ENCODE assay signal across 36 cellular contexts in the genomic region with DNA sequence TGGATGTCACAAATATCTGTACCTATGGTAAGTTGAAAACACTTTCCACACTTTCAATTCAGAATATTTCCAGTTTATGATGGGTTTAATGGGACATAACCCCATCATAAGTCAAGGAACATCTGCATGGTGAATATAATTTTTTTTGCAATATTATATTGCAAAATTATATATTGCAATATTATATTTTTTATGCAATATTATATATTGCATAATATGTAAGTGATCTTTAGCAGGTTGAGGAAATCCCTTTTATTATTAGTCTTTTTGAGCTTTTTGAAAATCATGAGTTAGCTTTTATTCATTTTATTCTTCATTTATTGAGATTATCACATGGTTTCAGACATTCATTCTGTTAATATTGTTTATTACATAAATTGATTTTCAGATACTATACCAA.
DNase-seq lines count a peak whose midpoint lies in the region; ATAC-seq, FAIRE-seq and TF ChIP-seq lines count a peak whose summit lies in the region.
"Had no signal": no experiment of that assay in that cellular context is flagged by ENCODE, and none has a peak within 500 bp of the region (broad histone marks: within the 10 kb centered on the region; RNA-seq: fewer than 3 reads in every experiment).

No MANE protein-coding gene starts in this region.

- H3K4me1 Mint-ChIP-seq in activated T-cell treated with anti-CD3 and anti-CD28 coated beads, Interleukin-2, amount 50 U/mL, for 72 hours (ENCODE audit: low read depth) = no peaks in the 10 kb centered on the region
- H3K4me1 Mint-ChIP-seq: B cell; CD14-positive monocyte; CD4-positive, alpha-beta memory T cell; CD4-positive, CD25-positive, alpha-beta regulatory T cell; CD8-positive, alpha-beta memory T cell had no signal

- DNase-seq in HCT116 (ENCODE audit: low read depth, low spot score) (no peak), K562 (ENCODE audit: extremely low read depth in 1 of 4, low spot score in 3 of 4) (no peak), kidney (no peak), OCI-M1 (lab: John Stamatoyannopoulos, UW) (no peak), NCI-H1417 (lab: John Stamatoyannopoulos, UW) (no peak)
- DNase-seq in activated T-cell treated with anti-CD3 and anti-CD28 coated beads, Interleukin-2, amount 50 U/mL, for 72 hours = no peak
- no peak for DNase-seq in stimulated activated CD4-positive, alpha-beta T cell treated with anti-CD3 and anti-CD28 coated beads, Interleukin-4, amount 100 ng/mL, for 1 hour
- DNase-seq: 8988T; ACHN; AML-193; BE2C; C1 segment of cervical spinal cord; Caco-2; Calu3; CD4-positive, alpha-beta memory T cell; CD4-positive, alpha-beta T cell; CD4-positive, CD25-positive, alpha-beta regulatory T cell; CD8-positive, alpha-beta memory T cell; CD8-positive, alpha-beta T cell; COR-L47; DMS 273 treated with DMSO at 0.1 percent for 48 hours; DMS153; DMS53; DMS79; DMS79 treated with DMSO at 0.1 percent for 48 hours; DND-41; EL had no signal

- H3K9me1 ChIP-seq in K562 (ENCODE audit: control insufficient read depth, insufficient read depth, low read length) = no peaks in the 10 kb centered on the region

- in situ Hi-C loops in K562 (cut with MboI) = no loop called here

- H3K27ac Mint-ChIP-seq in activated T-cell treated with anti-CD3 and anti-CD28 coated beads, Interleukin-2, amount 50 U/mL, for 72 hours = no peak overlapping the region
- H3K27ac Mint-ChIP-seq: B cell; CD14-positive monocyte; CD4-positive, alpha-beta memory T cell; CD4-positive, alpha-beta T cell; CD4-positive, CD25-positive, alpha-beta regulatory T cell; CD8-positive, alpha-beta memory T cell; CD8-positive, alpha-beta T cell had no signal

- no peaks in the 10 kb centered on the region for H3K36me3 ChIP-seq in HCT116 (ENCODE audit: control insufficient read depth in 1 of 2, insufficient read depth in 2 of 2, low read length in 2 of 2)
- no peaks in the 10 kb centered on the region for H3K36me3 ChIP-seq in K562 (ENCODE audit: control insufficient read depth, insufficient read depth, low read length)
- H3K36me3 ChIP-seq in kidney (ENCODE audit: control insufficient read depth in 1 of 2, insufficient read depth in 2 of 2, low read length in 2 of 2) = no peaks in the 10 kb centered on the region
- H3K36me3 ChIP-seq: BE2C; BLaER1; BLaER1 treated with 17β-estradiol and CSF1 and Interleukin-3, amounts not matched to agents 10 nM and 100 nM had no signal

- H3K27me3 ChIP-seq in HCT116 (ENCODE audit: insufficient read depth, low read length) = no peaks in the 10 kb centered on the region
- H3K27me3 ChIP-seq in K562 (ENCODE audit: control insufficient read depth in 2 of 2, insufficient read depth in 2 of 2, low read length in 2 of 2) = no peaks in the 10 kb centered on the region
- H3K27me3 ChIP-seq: BE2C, BLaER1 had no signal

- TF ChIP-seq CTCF in HCT116 (IDR thresholded peaks at IDR 0.05 in 2 of 3, conservative IDR thresholded peaks at IDR 0.05 in 1 of 3; ENCODE audit: borderline replicate concordance in 1 of 3, insufficient read depth in 1 of 3, low read depth in 2 of 3, low read length in 2 of 3) (no peak), K562 (IDR thresholded peaks at IDR 0.05 in 2 of 3, conservative IDR thresholded peaks at IDR 0.05 in 1 of 3; ENCODE audit: insufficient read depth in 2 of 3, low read depth in 1 of 3, low read length in 3 of 3) (no peak), kidney (IDR thresholded peaks at IDR 0.05; ENCODE audit: borderline replicate concordance, extremely low read depth, insufficient read depth) (no peak)

- no peak overlapping the region for H3K4me3 Mint-ChIP-seq in activated T-cell treated with anti-CD3 and anti-CD28 coated beads, Interleukin-2, amount 50 U/mL, for 72 hours
- H3K4me3 Mint-ChIP-seq: B cell; CD14-positive monocyte; CD4-positive, alpha-beta memory T cell; CD4-positive, alpha-beta T cell; CD4-positive, CD25-positive, alpha-beta regulatory T cell; CD8-positive, alpha-beta memory T cell; CD8-positive, alpha-beta T cell had no signal

- no peak overlapping the region for H3K27ac ChIP-seq in HCT116 (ENCODE audit: low read depth, low read length)
- H3K27ac ChIP-seq in K562 (ENCODE audit: extremely low read depth, low read depth, low read length) = no peak overlapping the region
- no peak overlapping the region for H3K27ac ChIP-seq in kidney (ENCODE audit: low read depth in 2 of 2, low read length in 2 of 2)
- H3K27ac ChIP-seq: 22Rv1; A549; BLaER1; BLaER1 treated with 17β-estradiol and CSF1 and Interleukin-3, amounts not matched to agents 10 nM and 100 nM; C4-2B had no signal

- BruUV-seq in HCT116 (replicated peaks; lab: Mats Ljungman, UMichigan) (no TSS peak), K562 (replicated peaks; lab: Mats Ljungman, UMichigan) (no TSS peak)

- no peaks in the 10 kb centered on the region for H4K20me1 ChIP-seq in HCT116 (ENCODE audit: insufficient read depth)
- no peaks in the 10 kb centered on the region for H4K20me1 ChIP-seq in K562 (replicated peaks; ENCODE audit: control insufficient read depth, insufficient read depth, low read length)
- H4K20me1 ChIP-seq: BLaER1; BLaER1 treated with 17β-estradiol and CSF1 and Interleukin-3, amounts not matched to agents 10 nM and 100 nM had no signal

- ATAC-seq in HCT116 (no peak), K562 (no peak)
- ATAC-seq in activated T-cell treated with anti-CD3 and anti-CD28 coated beads, Interleukin-2, amount 50 U/mL, for 72 hours (replicated peaks in 1 of 2) = no peak
- ATAC-seq: A549; CD8-positive, alpha-beta T cell had no signal

- intact Hi-C loops in HCT116 (cut with micrococcal nuclease) = no loop called here
- intact Hi-C loops in K562 (cut with micrococcal nuclease) = no loop called here
- intact Hi-C loops in kidney (cut with DNase I) = no loop called here

- H3K79me2 ChIP-seq in HCT116 (ENCODE audit: insufficient read depth, low read length) (no peaks in the 10 kb centered on the region), K562 (ENCODE audit: control insufficient read depth, insufficient read depth, low read length) (no peaks in the 10 kb centered on the region)

- H3K9ac ChIP-seq in HCT116 (ENCODE audit: low read length) (no peak overlapping the region), K562 (ENCODE audit: insufficient read depth in 1 of 2, low read depth in 2 of 2, low read length in 2 of 2) (no peak overlapping the region), kidney (ENCODE audit: low read length in 2 of 2) (no peak overlapping the region)
- H3K9ac ChIP-seq: BLaER1; BLaER1 treated with 17β-estradiol and CSF1 and Interleukin-3, amounts not matched to agents 10 nM and 100 nM had no signal

- TF ChIP-seq RAD21 in HCT116 (IDR thresholded peaks at IDR 0.05; ENCODE audit: low read depth) = no peak
- no peak for TF ChIP-seq RAD21 in K562 (CRISPR knock-in tag; conservative IDR thresholded peaks at IDR 0.05 in 1 of 2, IDR thresholded peaks at IDR 0.05 in 1 of 2)

- H2AFZ ChIP-seq in HCT116 (ENCODE audit: low read depth, low read length, poor library complexity, severe bottlenecking) (peak overlapping the region; percentile 45), K562 (ENCODE audit: low read depth, low read length) (no peak overlapping the region)

- CTCF ChIA-PET in HCT116 (lab: Charles Lee) = no interaction called here
- CTCF ChIA-PET in K562 (lab: Yijun Ruan, JAX; ENCODE audit: low intra/inter-chr PET ratio) = no interaction called here

- TF ChIP-seq POLR2A in HCT116 (IDR thresholded peaks at IDR 0.05; ENCODE audit: borderline replicate concordance, extremely low read depth, insufficient read depth, insufficient read length) (no peak), K562 (conservative IDR thresholded peaks at IDR 0.05) (no peak)

- POLR2A ChIA-PET in HCT116 (lab: Charles Lee) (no interaction called here), K562 (lab: Yijun Ruan, JAX) (no interaction called here)

- no peak overlapping the region for H3K4me3 ChIP-seq in HCT116 (replicated peaks in 1 of 2; ENCODE audit: low read depth in 1 of 2, low read length in 2 of 2)
- H3K4me3 ChIP-seq in K562 = no peak overlapping the region
- no peak overlapping the region for H3K4me3 ChIP-seq in kidney (ENCODE audit: low read length in 2 of 2)
- H3K4me3 ChIP-seq: A549; BLaER1; BLaER1 treated with 17β-estradiol and CSF1 and Interleukin-3, amounts not matched to agents 10 nM and 100 nM had no signal

- H3K36me3 Mint-ChIP-seq in activated T-cell treated with anti-CD3 and anti-CD28 coated beads, Interleukin-2, amount 50 U/mL, for 72 hours (ENCODE audit: insufficient read depth in 2 of 2) = no peaks in the 10 kb centered on the region
- H3K36me3 Mint-ChIP-seq: CD14-positive monocyte; CD4-positive, alpha-beta memory T cell; CD4-positive, CD25-positive, alpha-beta regulatory T cell; CD8-positive, alpha-beta memory T cell; CD8-positive, alpha-beta T cell had no signal

- H3K4me1 ChIP-seq in HCT116 (ENCODE audit: control insufficient read depth in 1 of 2, insufficient read depth in 2 of 2, low read length in 2 of 2) (no peaks in the 10 kb centered on the region), K562 (replicated peaks in 1 of 2; ENCODE audit: control insufficient read depth in 2 of 2, insufficient read depth in 2 of 2, low read length in 2 of 2) (no peaks in the 10 kb centered on the region), kidney (ENCODE audit: control insufficient read depth in 1 of 2, insufficient read depth in 1 of 2, low read depth in 1 of 2, low read length in 2 of 2) (peaks cover 0 to 3% of the 10 kb centered on the region in 2 donors)
- H3K4me1 ChIP-seq: A549; BE2C; BLaER1; BLaER1 treated with 17β-estradiol and CSF1 and Interleukin-3, amounts not matched to agents 10 nM and 100 nM; Caco-2 had no signal

- no peaks in the 10 kb centered on the region for H3K9me3 Mint-ChIP-seq in activated T-cell treated with anti-CD3 and anti-CD28 coated beads, Interleukin-2, amount 50 U/mL, for 72 hours
- H3K9me3 Mint-ChIP-seq: CD8-positive, alpha-beta T cell had no signal

- H3K9me3 ChIP-seq in HCT116 (ENCODE audit: control insufficient read depth in 1 of 2, insufficient read depth in 1 of 2, low read depth in 1 of 2, low read length in 2 of 2) (no peaks in the 10 kb centered on the region), K562 (replicated peaks; ENCODE audit: control insufficient read depth, insufficient read depth, low read depth, low read length) (no peaks in the 10 kb centered on the region), kidney (ENCODE audit: control insufficient read depth in 1 of 2, low read length in 2 of 2) (no peaks in the 10 kb centered on the region)
- H3K9me3 ChIP-seq: A549, BE2C, BLaER1, Caco-2 had no signal

- H3K4me2 ChIP-seq in HCT116 (ENCODE audit: low read length) = no peak overlapping the region
- H3K4me2 ChIP-seq in K562 (ENCODE audit: insufficient read depth, low read length) = no peak overlapping the region
- H3K4me2 ChIP-seq: A549; BLaER1; BLaER1 treated with 17β-estradiol and CSF1 and Interleukin-3, amounts not matched to agents 10 nM and 100 nM had no signal

- H3K27me3 Mint-ChIP-seq in activated T-cell treated with anti-CD3 and anti-CD28 coated beads, Interleukin-2, amount 50 U/mL, for 72 hours (ENCODE audit: low read depth) = no peaks in the 10 kb centered on the region
- H3K27me3 Mint-ChIP-seq: B cell; CD4-positive, alpha-beta memory T cell; CD4-positive, alpha-beta T cell; CD8-positive, alpha-beta memory T cell had no signal

- FAIRE-seq in A204.1 (lab: Jason Lieb, UNC) = peak; percentile 9
- no peak for FAIRE-seq in K562 (lab: Jason Lieb, UNC)
- FAIRE-seq in kidney (lab: Jason Lieb, UNC) = peak; percentile 8
- FAIRE-seq: A549, D721Med had no signal

- H3K9me2 ChIP-seq in HCT116 (ENCODE audit: insufficient read depth) = no peaks in the 10 kb centered on the region

- RAD21 ChIA-PET in HCT116 (lab: Charles Lee; ENCODE audit: low non-redundant PET in 1 of 2, low total read pairs in 2 of 2, uncharacterized antibody in 2 of 2, unreplicated experiment in 2 of 2) = no interaction called here

- no peak for TF ChIP-seq EP300 in K562 (IDR thresholded peaks at IDR 0.05; ENCODE audit: low read length)
